20 cellular contexts compared by ENCODE assay signal in the genomic region with DNA sequence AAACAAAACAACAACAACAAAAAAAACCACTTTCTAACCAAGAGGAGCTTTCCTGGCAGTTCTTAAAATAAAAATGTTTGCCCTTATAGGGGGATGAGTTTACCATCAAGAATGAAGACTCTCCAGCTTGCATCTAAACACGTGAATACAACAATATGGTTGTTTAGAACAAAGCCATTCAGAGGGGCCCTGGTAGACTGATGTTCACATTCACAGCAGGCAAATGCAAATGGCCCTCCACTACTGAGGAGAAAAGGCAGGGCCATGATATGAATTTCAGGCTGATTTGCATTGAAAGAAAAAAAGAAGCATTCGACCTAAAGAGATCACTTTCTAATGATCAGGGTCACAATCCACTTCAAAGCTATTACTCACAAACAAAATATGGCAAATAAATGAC.
A peak's percentile ranks its signal among the peaks of the same experiment; 100 is the strongest.
DNase-seq lines count a peak whose midpoint lies in the region; ATAC-seq and TF ChIP-seq lines count a peak whose summit lies in the region.
"Had no signal": no experiment of that assay in that cellular context is flagged by ENCODE, and none has a peak within 500 bp of the region (broad histone marks: within the 10 kb centered on the region; RNA-seq: fewer than 3 reads in every experiment).

No MANE protein-coding gene starts in this region.

- no peak overlapping the region for H3K9ac ChIP-seq in neural progenitor cell

- H3K27me3 Mint-ChIP-seq in GM23338 (ENCODE audit: insufficient read depth, low read depth, poor library complexity) (peaks cover 10% of the 10 kb centered on the region), neural progenitor cell (ENCODE audit: insufficient read depth, low read depth) (peaks cover 3% of the 10 kb centered on the region)

- H3K79me2 ChIP-seq in GM23338 (replicated peaks; ENCODE audit: insufficient read depth) (no peaks in the 10 kb centered on the region), PC-9 (ENCODE audit: low read depth) (no peaks in the 10 kb centered on the region), neural progenitor cell (ENCODE audit: low read depth) (no peaks in the 10 kb centered on the region)

- H4K20me1 ChIP-seq in GM23338 (replicated peaks; ENCODE audit: insufficient read depth) (no peaks in the 10 kb centered on the region), PC-9 (ENCODE audit: insufficient read depth) (0 out of 2 replicates have a peak, but pooled peaks cover 4% of the 10 kb centered on the region), neural progenitor cell (ENCODE audit: low read depth) (no peaks in the 10 kb centered on the region)

- intact Hi-C loops in PC-9 (cut with micrococcal nuclease; ENCODE audit: unreplicated experiment) (no loop called here), left cardiac atrium (cut with DNase I) (no loop called here)

- H2AFZ ChIP-seq in GM23338 (no peak overlapping the region), PC-9 (no peak overlapping the region), neural progenitor cell (replicated peaks) (no peak overlapping the region)

- CTCF ChIA-PET in PC-9 (lab: Charles Lee), result interaction anchor here (0.6 kb wide), 1 partner anchor 361 kb away, joined by 3 read pairs; no protein-coding TSS in a partner anchor

- DNase-seq in GM23338 (ENCODE audit: low spot score) (no peak), PC-9 (no peak), epithelial cell of esophagus (ENCODE audit: low read depth) (peak; percentile 7), neural progenitor cell (ENCODE audit: low spot score) (no peak), GM10266 (ENCODE audit: extremely low spot score) (no peak), GM13977 (ENCODE audit: low spot score) (no peak), SIG-M5 treated with dmso at 0.1 percent for 504 hours (lab: John Stamatoyannopoulos, UW; ENCODE audit: unreplicated experiment) (no peak), left cardiac atrium (no peak)
- DNase-seq: DMS53, GF-D8, KBM-7, MM.1S, NCI-H1048, NCI-H1417 treated with DMSO at 0.1 percent for 48 hours, NCI-H187, NCI-H774, Peyer's patch had no signal

- H3K27ac Mint-ChIP-seq in GM23338 (no peak overlapping the region), neural progenitor cell (peak overlapping the region; percentile 11)
- H3K27ac Mint-ChIP-seq: CD14-positive monocyte had no signal

- BruUV-seq in PC-9 (replicated peaks; lab: Mats Ljungman, UMichigan), result no TSS peak

- H3K9me2 ChIP-seq in GM23338 (ENCODE audit: insufficient read depth) (no peaks in the 10 kb centered on the region), PC-9 (ENCODE audit: insufficient read depth) (no peaks in the 10 kb centered on the region)

- in situ Hi-C loops in GM13977 (cut with MboI; ENCODE audit: low pct_unique_long_range_greater_than_20kb, low sequenced_read_pairs, unreplicated experiment), result no loop called here

- H3K4me3 Mint-ChIP-seq in GM23338 (peak overlapping the region; percentile 19; the same call in 2 of the 3 replicates), neural progenitor cell (no peak overlapping the region)
- H3K4me3 Mint-ChIP-seq: CD14-positive monocyte had no signal

- H3K4me3 ChIP-seq in GM23338, result no peak overlapping the region
- no peak overlapping the region for H3K4me3 ChIP-seq in PC-9
- H3K4me3 ChIP-seq in epithelial cell of esophagus (ENCODE audit: low read length), result no peak overlapping the region
- H3K4me3 ChIP-seq in neural progenitor cell, result peak overlapping the region; percentile 6
- H3K4me3 ChIP-seq: Peyer's patch, SJSA1 had no signal

- H3F3A ChIP-seq in GM23338 (replicated peaks; ENCODE audit: low read depth), result no peaks in the 10 kb centered on the region
- peaks cover 17% of the 10 kb centered on the region; the same call in 1 of the 2 replicates for H3F3A ChIP-seq in PC-9 (ENCODE audit: insufficient read depth, low read depth)
- peaks cover 22% of the 10 kb centered on the region for H3F3A ChIP-seq in neural progenitor cell (ENCODE audit: low read depth)

- ATAC-seq in GM23338 (peak; percentile 47), left cardiac atrium (no peak)
- ATAC-seq: HepG2 had no signal

- POLR2A ChIA-PET in PC-9 (lab: Charles Lee; ENCODE audit: unreplicated experiment), result interaction anchor here (0.6 kb wide), 2 partner anchors 77 to 182 kb away, joined by 3 to 8 read pairs; no protein-coding TSS in a partner anchor

- H3K27me3 ChIP-seq in GM23338 (ENCODE audit: insufficient read depth) (no peaks in the 10 kb centered on the region), PC-9 (ENCODE audit: insufficient read depth, low read depth) (peaks cover 29% of the 10 kb centered on the region), neural progenitor cell (no peaks in the 10 kb centered on the region)
- H3K27me3 ChIP-seq: Peyer's patch had no signal

- H3K4me1 Mint-ChIP-seq in GM23338, result peaks cover 17% of the 10 kb centered on the region
- peaks cover 32% of the 10 kb centered on the region for H3K4me1 Mint-ChIP-seq in neural progenitor cell
- H3K4me1 Mint-ChIP-seq: CD14-positive monocyte had no signal

- H3K4me1 ChIP-seq in GM23338 (ENCODE audit: insufficient read depth) (peaks cover 11% of the 10 kb centered on the region), PC-9 (replicated peaks; ENCODE audit: insufficient read depth) (peaks cover 32% of the 10 kb centered on the region), neural progenitor cell (peaks cover 32% of the 10 kb centered on the region)
- H3K4me1 ChIP-seq: Peyer's patch had no signal

- H3K36me3 Mint-ChIP-seq in GM23338 (ENCODE audit: low read depth) (no peaks in the 10 kb centered on the region), neural progenitor cell (no peaks in the 10 kb centered on the region)
- H3K36me3 Mint-ChIP-seq: CD14-positive monocyte had no signal

- H3K4me2 ChIP-seq in GM23338, result peak overlapping the region; percentile 41
- 0 out of 2 replicates have a peak overlapping the region, but pooled peaks have one; percentile 4 for H3K4me2 ChIP-seq in PC-9
- H3K4me2 ChIP-seq in neural progenitor cell, result peak overlapping the region; percentile 43

- no peak for TF ChIP-seq CTCF in GM23338 (conservative IDR thresholded peaks at IDR 0.05; ENCODE audit: low read depth in 2 of 2)
- TF ChIP-seq CTCF in PC-9 (conservative IDR thresholded peaks at IDR 0.05), result no peak
- no peak for TF ChIP-seq CTCF in epithelial cell of esophagus (IDR thresholded peaks at IDR 0.05; ENCODE audit: insufficient read depth, low read depth, low read length, missing control alignments)
- TF ChIP-seq CTCF in neural progenitor cell (IDR thresholded peaks at IDR 0.05), result no peak
- TF ChIP-seq CTCF in GM10266 (IDR thresholded peaks at IDR 0.05; ENCODE audit: control insufficient read depth, insufficient read depth, low read depth, missing control alignments), result no peak
- TF ChIP-seq CTCF in GM13977 (IDR thresholded peaks at IDR 0.05; ENCODE audit: extremely low read depth, insufficient read depth, missing control alignments), result no peak

- H3K27ac ChIP-seq in GM23338 (ENCODE audit: low read depth) (no peak overlapping the region), PC-9 (no peak overlapping the region), neural progenitor cell (no peak overlapping the region)
- H3K27ac ChIP-seq: Peyer's patch, SJSA1 had no signal

- H3K9me3 Mint-ChIP-seq in GM23338 (peaks cover 14% of the 10 kb centered on the region; the same call in 2 of the 3 replicates), neural progenitor cell (peaks cover 7% of the 10 kb centered on the region)

- H3K9me3 ChIP-seq in PC-9 (ENCODE audit: insufficient read depth, low read depth), result no peaks in the 10 kb centered on the region; the same call in 1 of the 2 replicates
- peaks cover 5% of the 10 kb centered on the region for H3K9me3 ChIP-seq in neural progenitor cell (ENCODE audit: low read depth)
- H3K9me3 ChIP-seq: Peyer's patch, SJSA1 had no signal

- H3K36me3 ChIP-seq in GM23338 (ENCODE audit: insufficient read depth), result no peaks in the 10 kb centered on the region
- no peaks in the 10 kb centered on the region for H3K36me3 ChIP-seq in PC-9 (ENCODE audit: low read depth)
- peaks cover 4% of the 10 kb centered on the region for H3K36me3 ChIP-seq in neural progenitor cell
- H3K36me3 ChIP-seq: Peyer's patch, SJSA1 had no signal

TF ChIP-seq in GM23338, 12 proteins besides CTCF, POLR2A, EP300 and RAD21 (continues in another document):
- no peak for TF ChIP-seq EZH2phosphoT487 (IDR thresholded peaks at IDR 0.05; ENCODE audit: unreplicated experiment)
